22 cellular contexts compared by ENCODE assay signal in the genomic region with DNA sequence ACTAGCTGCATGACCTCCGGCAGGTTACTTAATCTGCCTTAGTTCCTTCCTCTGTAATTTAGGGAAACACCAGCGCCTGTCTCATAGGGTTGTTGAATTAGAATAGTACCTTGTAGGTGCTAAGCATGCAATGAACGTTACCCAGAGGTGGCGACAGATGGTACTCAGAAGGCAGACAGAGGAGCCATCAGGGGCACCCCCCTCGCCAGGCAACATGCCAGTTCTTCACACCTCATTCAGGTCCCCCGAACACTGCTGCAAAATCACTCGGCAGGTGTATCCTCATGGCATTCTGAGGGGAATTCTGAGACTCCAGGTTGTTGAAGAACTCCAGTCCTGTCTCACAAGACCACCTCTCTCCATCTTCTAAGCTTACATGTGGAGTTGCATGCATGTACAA. TPM values are rescaled to one million over a fixed set of nuclear protein-coding genes. Genes with fewer than 3 reads are reported as not detected.
"Had no signal": no experiment of that assay in that cellular context is flagged by ENCODE, and none has a peak within 500 bp of the region (broad histone marks: within the 10 kb centered on the region; RNA-seq: fewer than 3 reads in every experiment).

No MANE protein-coding gene starts in this region.

- H3K4me1 ChIP-seq: esophagus squamous epithelium, gastroesophageal sphincter, right atrium auricular region, sigmoid colon, stomach had no signal

- H3K27ac ChIP-seq: esophagus squamous epithelium, gastroesophageal sphincter, ovary, right atrium auricular region, sigmoid colon, skin epidermis, stomach, thoracic aorta had no signal

- H3K27me3 ChIP-seq: esophagus squamous epithelium, gastroesophageal sphincter, ovary, right atrium auricular region, sigmoid colon, stomach had no signal

- DNase-seq: dermis blood vessel endothelial cell; esophagus squamous epithelium; foreskin fibroblast; glutamatergic neuron; islet precursor cell; mammary epithelial cell; mucosa of descending colon; ovary; sigmoid colon; stimulated activated CD4-positive, alpha-beta T cell treated with anti-CD3 and anti-CD28 coated beads, Interleukin-12 subunit alpha, Interleukin-12 subunit beta, amount 100 ng/mL, for 4 hours; stimulated activated naive CD4-positive, alpha-beta T cell; stomach; substantia nigra; trophoblast cell had no signal

- H3K4me3 ChIP-seq: esophagus squamous epithelium, gastroesophageal sphincter, mucosa of descending colon, ovary, right atrium auricular region, sigmoid colon, skin epidermis, stomach, thoracic aorta had no signal

- H3K36me3 ChIP-seq: esophagus squamous epithelium, gastroesophageal sphincter, ovary, right atrium auricular region, sigmoid colon, stomach, thoracic aorta had no signal

- H3K9me3 ChIP-seq: esophagus squamous epithelium, gastroesophageal sphincter, mucosa of descending colon, ovary, right atrium auricular region, sigmoid colon, stomach, thoracic aorta had no signal

RNA-seq across cellular contexts. Expression of a gene that starts 10.1 kb away (rescaled TPM):
- total RNA-seq: left lobe of liver; naive thymus-derived CD8-positive, alpha-beta T cell; neural crest cell; thoracic aorta; urinary bladder had no signal
- polyA plus RNA-seq: naive thymus-derived CD8-positive, alpha-beta T cell had no signal
